ENCODE assay signal across 15 cellular contexts in the genomic region with DNA sequence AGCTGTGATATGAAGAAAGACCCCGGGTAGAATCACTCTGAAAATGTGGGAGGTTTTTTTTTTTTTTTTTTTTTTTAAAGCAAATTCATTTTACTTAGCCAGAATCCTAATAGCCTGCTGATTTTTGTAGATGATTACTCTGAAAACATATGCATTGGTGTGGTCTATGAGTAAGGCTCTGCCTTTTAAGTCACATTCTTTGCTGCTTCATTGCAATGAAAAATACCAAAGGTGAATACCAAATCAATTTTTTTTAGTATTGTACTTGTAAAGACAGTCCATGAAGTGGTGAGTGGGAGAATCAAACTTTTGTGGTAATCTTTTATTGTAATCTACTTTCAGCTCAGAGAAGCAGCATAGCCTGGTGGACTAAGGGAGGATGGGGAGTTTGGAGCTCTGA.
"Had no signal": no experiment of that assay in that cellular context is flagged by ENCODE, and none has a peak within 500 bp of the region (broad histone marks: within the 10 kb centered on the region; RNA-seq: fewer than 3 reads in every experiment).

No MANE protein-coding gene starts in this region.

- FAIRE-seq: bronchial epithelial cell, kidney, small intestine had no signal

- ATAC-seq: effector memory CD8-positive, alpha-beta T cell; right cardiac atrium had no signal

- DNase-seq: activated CD4-positive, alpha-beta T cell treated with anti-CD3 and anti-CD28 coated beads, Interleukin-2, amount 50 U/mL, for 48 hours; activated CD4-positive, CD25-positive, alpha-beta regulatory T cell treated with anti-CD3 and anti-CD28 coated beads, Interleukin-2, amount 50 U/mL, for 72 hours; activated gamma-delta T cell; activated T-cell treated with anti-CD3 and anti-CD28 coated beads, Interleukin-2, amount 50 U/mL, for 24 hours; amygdala; dermis blood vessel endothelial cell; effector memory CD8-positive, alpha-beta T cell; kidney; occipital lobe; right cardiac atrium; small intestine; stimulated activated CD4-positive, alpha-beta T cell treated with anti-CD3 and anti-CD28 coated beads, Interleukin-4, amount 100 ng/mL, for 4 hours had no signal

- H3K9me3 ChIP-seq: suprapubic skin had no signal

- H3K4me3 ChIP-seq: suprapubic skin had no signal

- H3K27me3 ChIP-seq: suprapubic skin had no signal

- H3K36me3 ChIP-seq: suprapubic skin had no signal

- H3K27ac ChIP-seq: epithelial cell of prostate, suprapubic skin had no signal

- H3K4me1 ChIP-seq: suprapubic skin had no signal
